Comparison of ENCODE assay signal across 13 cellular contexts in the genomic region with DNA sequence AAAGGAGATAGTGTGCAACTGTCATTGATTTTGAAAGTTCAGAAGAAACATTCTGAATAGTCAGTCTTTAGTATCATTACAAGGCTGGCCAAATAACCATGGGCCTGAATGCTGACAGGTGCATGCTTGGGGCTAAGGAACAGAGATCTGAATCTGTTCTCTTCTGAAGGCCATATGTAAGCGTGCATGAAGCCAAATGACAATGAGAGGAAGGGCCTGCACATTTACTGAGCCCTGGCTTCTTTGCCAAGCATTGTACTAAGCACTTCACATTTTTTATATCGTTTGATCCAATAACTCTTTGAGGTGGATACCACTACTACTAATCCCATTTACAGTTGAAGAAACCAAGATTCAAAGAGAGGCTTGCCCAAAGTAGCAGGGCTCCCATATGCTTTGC. TPM values are rescaled to one million over a fixed set of nuclear protein-coding genes. Genes with fewer than 3 reads are reported as not detected.
DNase-seq lines count a peak whose midpoint lies in the region; ATAC-seq and TF ChIP-seq lines count a peak whose summit lies in the region.
"Had no signal": no experiment of that assay in that cellular context is flagged by ENCODE, and none has a peak within 500 bp of the region (broad histone marks: within the 10 kb centered on the region; RNA-seq: fewer than 3 reads in every experiment).

No MANE protein-coding gene starts in this region.

- no peak overlapping the region for H3K9ac ChIP-seq in colonic mucosa (ENCODE audit: low read depth in 2 of 2, low read length in 2 of 2)

- CTCF ChIA-PET in OCI-LY7 (lab: Charles Lee; ENCODE audit: unreplicated experiment), result no interaction called here

- BruUV-seq in OCI-LY7 (replicated peaks; lab: Mats Ljungman, UMichigan), result no TSS peak

- no peaks in the 10 kb centered on the region for H3K9me3 ChIP-seq in psoas muscle
- no peaks in the 10 kb centered on the region for H3K9me3 ChIP-seq in colonic mucosa
- H3K9me3 ChIP-seq in OCI-LY7 (ENCODE audit: low read length), result no peaks in the 10 kb centered on the region
- H3K9me3 ChIP-seq: BE2C, SJSA1 had no signal

- intact Hi-C loops in psoas muscle (cut with DNase I), result no loop called here
- intact Hi-C loops in colonic mucosa (cut with DNase I), result no loop called here
- intact Hi-C loops in OCI-LY7 (cut with micrococcal nuclease; ENCODE audit: unreplicated experiment), result no loop called here

- no peak overlapping the region for H3K4me3 ChIP-seq in psoas muscle
- H3K4me3 ChIP-seq in colonic mucosa, result no peak overlapping the region
- H3K4me3 ChIP-seq in OCI-LY7 (ENCODE audit: low read depth, low read length, poor library complexity, severe bottlenecking), result no peak overlapping the region
- H3K4me3 ChIP-seq: SJSA1 had no signal

- H4K20me1 ChIP-seq in OCI-LY7 (ENCODE audit: insufficient read depth, low read length), result no peaks in the 10 kb centered on the region

- DNase-seq in G401 (ENCODE audit: low spot score) (peak; percentile 92), NCI-H82 treated with DMSO at 0.1 percent for 48 hours (lab: John Stamatoyannopoulos, UW; ENCODE audit: unreplicated experiment) (peak; percentile 63), dermis microvascular lymphatic vessel endothelial cell (ENCODE audit: low read depth in 2 of 2) (peak; percentile 8 to 72), psoas muscle (no peak), colonic mucosa (no peak), OCI-LY7 (ENCODE audit: low spot score) (no peak)
- DNase-seq: BE2C; CD8-positive, alpha-beta T cell; Kasumi-1; NCI-H1417; NCI-H2029 treated with DMSO at 0.1 percent for 48 hours had no signal

- no peak overlapping the region for H3K4me2 ChIP-seq in OCI-LY7 (ENCODE audit: low read length)

- no peak overlapping the region for H2AFZ ChIP-seq in OCI-LY7 (ENCODE audit: low read length)

- H3K79me2 ChIP-seq in OCI-LY7 (ENCODE audit: insufficient read depth, low read depth, low read length), result no peaks in the 10 kb centered on the region

- no peaks in the 10 kb centered on the region for H3K9me2 ChIP-seq in OCI-LY7 (ENCODE audit: insufficient read depth, low read length)

- ATAC-seq in psoas muscle (no peak), HG02588 (IDR thresholded peaks at IDR 0.05; ENCODE audit: unreplicated experiment) (no peak)
- ATAC-seq: CD8-positive, alpha-beta T cell had no signal

- H3K27ac ChIP-seq in psoas muscle, result peak overlapping the region; percentile 67
- H3K27ac ChIP-seq in colonic mucosa, result no peak overlapping the region
- H3K27ac ChIP-seq in OCI-LY7 (ENCODE audit: low read depth, low read length, poor library complexity, severe bottlenecking), result no peak overlapping the region
- H3K27ac ChIP-seq: SJSA1 had no signal

- 41 to 52% (median 49%) methylated on average over 2 of the region's 2 CpGs for WGBS in psoas muscle, 3 donors

- H3K36me3 ChIP-seq in psoas muscle (ENCODE audit: insufficient read depth in 1 of 2, low read depth in 1 of 2) (no peaks in the 10 kb centered on the region), colonic mucosa (no peaks in the 10 kb centered on the region), OCI-LY7 (ENCODE audit: insufficient read depth, low read length) (no peaks in the 10 kb centered on the region)
- H3K36me3 ChIP-seq: BE2C, SJSA1 had no signal

- POLR2A ChIA-PET in OCI-LY7 (lab: Charles Lee), result no interaction called here

- H3K27me3 ChIP-seq in psoas muscle (ENCODE audit: insufficient read depth in 3 of 3, low read length in 2 of 3), result no peaks in the 10 kb centered on the region
- no peaks in the 10 kb centered on the region for H3K27me3 ChIP-seq in colonic mucosa
- H3K27me3 ChIP-seq: BE2C had no signal

- H3K4me1 ChIP-seq in psoas muscle (peaks cover 25% of the 10 kb centered on the region), colonic mucosa (no peaks in the 10 kb centered on the region), OCI-LY7 (ENCODE audit: insufficient read depth, low read length, poor library complexity, severe bottlenecking) (no peaks in the 10 kb centered on the region)
- H3K4me1 ChIP-seq: SJSA1 had no signal

- in situ Hi-C loops in G401 (cut with HindIII; ENCODE audit: low sequenced_read_pairs), result no loop called here

- TF ChIP-seq CTCF in psoas muscle (IDR thresholded peaks at IDR 0.05) (no peak), colonic mucosa (IDR thresholded peaks at IDR 0.05) (no peak), OCI-LY7 (conservative IDR thresholded peaks at IDR 0.05; ENCODE audit: low read length) (no peak)

RNA-seq across cellular contexts. Expression of a gene that starts 22.5 kb away (rescaled TPM):
- 27.5 and 61.6 TPM in 2 replicates for total RNA-seq in G401 (2014; rRNA removed; shearing (Covaris generic))
- total RNA-seq in dermis microvascular lymphatic vessel endothelial cell (14.0 and 20.0 TPM in 2 replicates), psoas muscle (100 to 1,000 TPM in 1 of 4 donors, 10 to 100 TPM in 3; 57.7 to 106 (median 81.8) TPM), colonic mucosa (100 to 1,000 TPM; 104 to 126 TPM), OCI-LY7 (2022) (172 and 174 TPM in 2 replicates)
- polyA plus RNA-seq in psoas muscle, result 10 to 100 TPM; 38.2 to 92.6 (median 54.5) TPM
- 61.1 and 67.6 TPM in 2 replicates for total RNA-seq in OCI-LY7 (2014; rRNA removed; shearing (Covaris generic))

RNA-seq across cellular contexts. Expression of a gene that starts 32.0 kb away (rescaled TPM):
- total RNA-seq in G401 (2014; rRNA removed; shearing (Covaris generic)), result 8.5 and 14.6 TPM in 2 replicates
- total RNA-seq in dermis microvascular lymphatic vessel endothelial cell (4.9 and 8.3 TPM in 2 replicates), psoas muscle (100 to 1,000 TPM; 354 to 855 (median 486) TPM), colonic mucosa (10 to 100 TPM; 30.4 to 48.9 TPM), OCI-LY7 (2022) (2.4 and 2.6 TPM in 2 replicates)
- 100 to 1,000 TPM; 283 to 571 (median 364) TPM for polyA plus RNA-seq in psoas muscle
- total RNA-seq in OCI-LY7 (2014; rRNA removed; shearing (Covaris generic)), result 0.41 and 1.9 TPM in 2 replicates

Comparison
In these comparisons a context has a peak if more than half of its experiments do, and no peak if none do; other contexts are left out.
1. DNase-seq: peak in G401 (single experiment), NCI-H82 treated with DMSO at 0.1 percent for 48 hours (single experiment) and dermis microvascular lymphatic vessel endothelial cell (2 of 2); none in psoas muscle (0 of 2), colonic mucosa (single experiment) and OCI-LY7 (single experiment).
2. RNA of a gene that starts 32.0 kb away (total RNA-seq): 354 to 855 TPM in psoas muscle; 30.4 to 48.9 TPM in colonic mucosa, 8.5 to 14.6 TPM in G401, 4.9 to 8.3 TPM in dermis microvascular lymphatic vessel endothelial cell and 0.41 to 2.6 TPM in OCI-LY7; every median in the first group is over 4 times any median in the second.